7 cellular contexts compared by ENCODE assay signal in genomic region chr3:14439501-14440167, GRCh38. TPM values are rescaled to one million over a fixed set of nuclear protein-coding genes. Genes with fewer than 3 reads are reported as not detected.
DNase-seq lines count a peak whose midpoint lies in the region; FAIRE-seq and TF ChIP-seq lines count a peak whose summit lies in the region.

No MANE protein-coding gene starts in this region.

- TF ChIP-seq CTCF in OCI-LY1 (IDR thresholded peaks at IDR 0.05; ENCODE audit: low read length) (no peak), fibroblast of pulmonary artery (IDR thresholded peaks at IDR 0.05; ENCODE audit: low read length, missing control alignments) (no peak)

- no peaks in the 10 kb centered on the region for H3F3A ChIP-seq in OCI-LY1 (ENCODE audit: insufficient read depth, low read length)

- FAIRE-seq in small intestine (lab: Jason Lieb, UNC): no peak

- H2AFZ ChIP-seq in Karpas-422 (ENCODE audit: low read length) (no peak overlapping the region), OCI-LY1 (ENCODE audit: low read length) (no peak overlapping the region)

- H3K9me3 ChIP-seq in Karpas-422 (ENCODE audit: low read length): no peaks in the 10 kb centered on the region
- H3K9me3 ChIP-seq in OCI-LY1 (ENCODE audit: low read length): no peaks in the 10 kb centered on the region
- H3K9me3 ChIP-seq in small intestine (ENCODE audit: control insufficient read depth, low read depth): no peaks in the 10 kb centered on the region

- 21 to 39% (median 34%) methylated on average over 13 of the region's 13 CpGs for WGBS in small intestine, 3 donors

- H3K27ac ChIP-seq in Karpas-422 (ENCODE audit: low read length) (peak overlapping the region; percentile 60), OCI-LY1 (ENCODE audit: low read depth, low read length, poor library complexity, severe bottlenecking) (peak overlapping the region; percentile 93), small intestine (ENCODE audit: low read depth in 1 of 2, low read length in 1 of 2) (peak overlapping the region in 1 of 2 donors; percentile 63)

- H3K27me3 ChIP-seq in Karpas-422 (ENCODE audit: low read length): no peaks in the 10 kb centered on the region
- no peaks in the 10 kb centered on the region for H3K27me3 ChIP-seq in OCI-LY1 (ENCODE audit: insufficient read depth, low read length)
- no peaks in the 10 kb centered on the region for H3K27me3 ChIP-seq in small intestine (ENCODE audit: control insufficient read depth in 2 of 2, insufficient read depth in 2 of 2, low read length in 2 of 2)

- 0 out of 2 replicates have a peak, but pooled peaks cover 3% of the 10 kb centered on the region for H3K36me3 ChIP-seq in Karpas-422 (ENCODE audit: insufficient read depth, low read length)
- H3K36me3 ChIP-seq in OCI-LY1 (ENCODE audit: insufficient read depth, low read length): peaks cover 14% of the 10 kb centered on the region
- H3K36me3 ChIP-seq in small intestine (ENCODE audit: control insufficient read depth in 2 of 2, insufficient read depth in 2 of 2, low read length in 2 of 2): no peaks in the 10 kb centered on the region

- H3K4me1 ChIP-seq in Karpas-422 (ENCODE audit: low read length): peaks cover 43% of the 10 kb centered on the region
- peaks cover 52% of the 10 kb centered on the region for H3K4me1 ChIP-seq in OCI-LY1 (ENCODE audit: insufficient read depth, low read length, severe bottlenecking)
- peaks cover 4 to 15% of the 10 kb centered on the region in 2 donors for H3K4me1 ChIP-seq in small intestine (ENCODE audit: control insufficient read depth in 2 of 2, insufficient read depth in 1 of 2, low read depth in 1 of 2, low read length in 1 of 2)

- H3K9me2 ChIP-seq in Karpas-422 (replicated peaks; ENCODE audit: insufficient read depth, low read length): no peaks in the 10 kb centered on the region
- H3K9me2 ChIP-seq in OCI-LY1 (ENCODE audit: low read depth, low read length): no peaks in the 10 kb centered on the region

- DNase-seq in Karpas-422 (no peak), fibroblast of pulmonary artery (ENCODE audit: low read depth) (peak; percentile 71), small intestine (peak; percentile 73), NCI-H82 treated with DMSO at 0.1 percent for 48 hours (lab: John Stamatoyannopoulos, UW; ENCODE audit: unreplicated experiment) (no peak)
- no peak for DNase-seq in activated T-cell treated with anti-CD3 and anti-CD28 coated beads, Interleukin-2, amount 50 U/mL, for 1 hour
- no peak for DNase-seq in stimulated activated CD4-positive, alpha-beta T cell treated with anti-CD3 and anti-CD28 coated beads, Interleukin-4, amount 100 ng/mL, for 1 hour

- H3K9ac ChIP-seq in Karpas-422 (ENCODE audit: low read length): no peak overlapping the region
- peak overlapping the region; percentile 54; the same call in 1 of the 2 replicates for H3K9ac ChIP-seq in OCI-LY1 (ENCODE audit: low read length)

- no peaks in the 10 kb centered on the region for H4K20me1 ChIP-seq in Karpas-422 (ENCODE audit: insufficient read depth, low read depth, low read length)
- no peaks in the 10 kb centered on the region for H4K20me1 ChIP-seq in OCI-LY1 (ENCODE audit: insufficient read depth, low read length)

- H3K79me2 ChIP-seq in Karpas-422 (ENCODE audit: low read length) (peaks cover 86% of the 10 kb centered on the region), OCI-LY1 (ENCODE audit: insufficient read depth, low read length) (peaks cover 4% of the 10 kb centered on the region; the same call in 1 of the 2 replicates)

- H3K4me2 ChIP-seq in Karpas-422 (ENCODE audit: low read depth, low read length, poor library complexity, severe bottlenecking) (peak overlapping the region; percentile 2), OCI-LY1 (ENCODE audit: low read length) (peak overlapping the region; percentile 72)

- no peak overlapping the region for H3K4me3 ChIP-seq in Karpas-422 (ENCODE audit: low read length)
- H3K4me3 ChIP-seq in OCI-LY1 (ENCODE audit: low read depth, low read length, poor library complexity, severe bottlenecking): peak overlapping the region; percentile 53
- H3K4me3 ChIP-seq in fibroblast of pulmonary artery (replicated peaks; ENCODE audit: low read depth, low read length): no peak overlapping the region
- no peak overlapping the region for H3K4me3 ChIP-seq in small intestine (ENCODE audit: low read depth in 1 of 2, low read length in 2 of 2)

RNA-seq across cellular contexts. Expression of gene SLC6A6, which starts 37.2 kb away (rescaled TPM):
- 25.3 and 30.2 TPM in 2 replicates for total RNA-seq in Karpas-422 (2014; rRNA removed; shearing (Covaris generic); ENCODE audit: low replicate concordance)
- polyA plus RNA-seq in small intestine: 10 to 100 TPM in 1 of 3 donors, 1 to 10 TPM in 2; 6.9 to 10.8 (median 8.6) TPM

Comparison
In these comparisons a context has a peak if more than half of its experiments do, and no peak if none do; other contexts are left out.
1. DNase-seq: peak in fibroblast of pulmonary artery (single experiment) and small intestine (single experiment); none in Karpas-422 (single experiment), NCI-H82 treated with DMSO at 0.1 percent for 48 hours (single experiment), activated T-cell treated with anti-CD3 and anti-CD28 coated beads, Interleukin-2, amount 50 U/mL, for 1 hour (single experiment) and stimulated activated CD4-positive, alpha-beta T cell treated with anti-CD3 and anti-CD28 coated beads, Interleukin-4, amount 100 ng/mL, for 1 hour (single experiment).